ENCODE assay signal across 1 cellular context in genomic region chr11:47184711-47185304, GRCh38.
A peak's percentile ranks its signal among the peaks of the same experiment; 100 is the strongest.
TF ChIP-seq lines count a peak whose summit lies in the region.

No MANE protein-coding gene starts in this region.

TF ChIP-seq in HepG2, 621 proteins besides CTCF, POLR2A, EP300 and RAD21 (continued from another document and continues in another):
- TF ChIP-seq SNAPC4 (CRISPR knock-in tag; IDR thresholded peaks at IDR 0.05) (peak; percentile 73), CENPBD1 (CRISPR knock-in tag; IDR thresholded peaks at IDR 0.05; ENCODE audit: borderline replicate concordance, low read depth) (no peak), PATZ1 (CRISPR knock-in tag; IDR thresholded peaks at IDR 0.05) (peak; percentile 91), ZNF574 (CRISPR knock-in tag; IDR thresholded peaks at IDR 0.05) (peak; percentile 62; the same call in 1 of the 2 replicates), ZBTB4 (CRISPR knock-in tag; IDR thresholded peaks at IDR 0.05; ENCODE audit: borderline replicate concordance) (peak; percentile 52; the same call in 1 of the 2 replicates), ATF7 (IDR thresholded peaks at IDR 0.05) (no peak), ATF7 (CRISPR knock-in tag; IDR thresholded peaks at IDR 0.05) (peak; percentile 70; the same call in 1 of the 2 replicates), MEIS1 (CRISPR knock-in tag; IDR thresholded peaks at IDR 0.05; ENCODE audit: borderline replicate concordance) (0 out of 2 replicates have a peak, but pooled peaks have one; percentile 72), ZNF333 (CRISPR knock-in tag; IDR thresholded peaks at IDR 0.05; ENCODE audit: borderline replicate concordance) (peak; percentile 35; the same call in 1 of the 2 replicates), ZNF260 (CRISPR knock-in tag; IDR thresholded peaks at IDR 0.05; ENCODE audit: borderline replicate concordance, low read depth) (no peak), NR2F1 (CRISPR knock-in tag; IDR thresholded peaks at IDR 0.05) (peak; percentile 9 to 24; a peak in 1 of 4 replicates), NCOA2 (CRISPR knock-in tag; IDR thresholded peaks at IDR 0.05) (peak; percentile 66; the same call in 1 of the 2 replicates), RARA (CRISPR knock-in tag; IDR thresholded peaks at IDR 0.05) (peak; percentile 96), ZNF691 (CRISPR knock-in tag; IDR thresholded peaks at IDR 0.05; ENCODE audit: borderline replicate concordance, low read depth) (peak; percentile 40; the same call in 1 of the 2 replicates), CSRNP2 (CRISPR knock-in tag; conservative IDR thresholded peaks at IDR 0.05; ENCODE audit: low read depth) (no peak), LCORL (IDR thresholded peaks at IDR 0.05) (no peak), LCORL (CRISPR knock-in tag; IDR thresholded peaks at IDR 0.05) (peak; percentile 69; the same call in 1 of the 2 replicates), ZNF546 (CRISPR knock-in tag; conservative IDR thresholded peaks at IDR 0.05) (0 out of 2 replicates have a peak, but pooled peaks have one; percentile 28), GLMP (CRISPR knock-in tag; IDR thresholded peaks at IDR 0.05; ENCODE audit: borderline replicate concordance) (no peak), RBFOX2 (IDR thresholded peaks at IDR 0.05; ENCODE audit: low read depth, low read length) (peak; percentile 45), FOXA3 (CRISPR knock-in tag; IDR thresholded peaks at IDR 0.05) (peak; percentile 70), ZNF44 (CRISPR knock-in tag; IDR thresholded peaks at IDR 0.05) (no peak), DMAP1 (CRISPR knock-in tag; IDR thresholded peaks at IDR 0.05) (no peak), MAZ (IDR thresholded peaks at IDR 0.05; ENCODE audit: borderline replicate concordance, low read depth, low read length) (peak; percentile 86), MAZ (CRISPR knock-in tag; IDR thresholded peaks at IDR 0.05; ENCODE audit: low read depth) (peak; percentile 78), ZBTB7B (CRISPR knock-in tag; IDR thresholded peaks at IDR 0.05) (peak; percentile 63; the same call in 1 of the 2 replicates), NRL (CRISPR knock-in tag; IDR thresholded peaks at IDR 0.05; ENCODE audit: borderline replicate concordance) (peak; percentile 42; the same call in 1 of the 2 replicates), ATF4 (CRISPR knock-in tag; IDR thresholded peaks at IDR 0.05) (peak in 1 of 2 experiments; percentile 23; a peak in 1 of 4 replicates), TP53 (CRISPR knock-in tag; conservative IDR thresholded peaks at IDR 0.05) (0 out of 2 replicates have a peak, but pooled peaks have one; percentile 73), ZNF350 (CRISPR knock-in tag; IDR thresholded peaks at IDR 0.05; ENCODE audit: borderline replicate concordance, low read depth) (peak; percentile 75; the same call in 1 of the 2 replicates), ZBTB7A (CRISPR knock-in tag; IDR thresholded peaks at IDR 0.05) (peak; percentile 75; the same call in 1 of the 2 replicates), FOSL2 (CRISPR knock-in tag; IDR thresholded peaks at IDR 0.05) (peak; percentile 51), SP4 (CRISPR knock-in tag; IDR thresholded peaks at IDR 0.05) (peak; percentile 66; the same call in 1 of the 2 replicates), TRIM22 (IDR thresholded peaks at IDR 0.05) (no peak)
